ENCODE assay signal across 8 cellular contexts in genomic region chr7:101251871-101252659, GRCh38. TPM values are rescaled to one million over a fixed set of nuclear protein-coding genes. Genes with fewer than 3 reads are reported as not detected.
A peak's percentile ranks its signal among the peaks of the same experiment; 100 is the strongest.
DNase-seq lines count a peak whose midpoint lies in the region; ATAC-seq, FAIRE-seq and TF ChIP-seq lines count a peak whose summit lies in the region.

No MANE protein-coding gene starts in this region.

- peak overlapping the region; percentile 80 for H3K4me3 ChIP-seq in Caco-2 (ENCODE audit: low read depth, low read length)

- no peak for FAIRE-seq in HTR-8/SVneo (lab: Jason Lieb, UNC)

- DNase-seq in Caco-2 (peak; percentile 99 to 100), HTR-8/SVneo (ENCODE audit: insufficient read length, low spot score) (peak; percentile 89), NOMO-1 treated with DMSO at 0.1 percent for 48 hours (lab: John Stamatoyannopoulos, UW; ENCODE audit: unreplicated experiment) (peak; percentile 100), medulla oblongata (ENCODE audit: extremely low spot score) (peak; percentile 98)
- peak; percentile 100 for DNase-seq in activated CD8-positive, alpha-beta memory T cell treated with anti-CD3 and anti-CD28 coated beads, Interleukin-2, amount 10 ng/mL, durations not matched to agents 7 days and 5 days
- DNase-seq in effector memory CD8-positive, alpha-beta T cell, result peak; percentile 99
- peak; percentile 97 to 99 (median 97) for DNase-seq in stimulated activated CD4-positive, alpha-beta T cell treated with anti-CD3 and anti-CD28 coated beads, TNF-alpha, amount 100 ng/mL, for 48 hours (ENCODE audit: low read depth in 3 of 3)

- H3K9me3 ChIP-seq in Caco-2, result no peaks in the 10 kb centered on the region

- intact Hi-C loops in Caco-2 (cut with micrococcal nuclease; ENCODE audit: unreplicated experiment), result loop anchor here (1.0 to 2.0 kb wide), 4 partner anchors 8 to 51 kb away; partner anchors contain the start of genes MOGAT3 and ZNHIT1

- no peaks in the 10 kb centered on the region for H3K27me3 Mint-ChIP-seq in Caco-2 (ENCODE audit: insufficient read depth, unreplicated experiment)
- H3K27me3 Mint-ChIP-seq in activated CD8-positive, alpha-beta memory T cell treated with anti-CD3 and anti-CD28 coated beads, Interleukin-2, amount 10 ng/mL, durations not matched to agents 7 days and 5 days, result no peaks in the 10 kb centered on the region
- peaks cover 0 to 10% of the 10 kb centered on the region in 2 donors for H3K27me3 Mint-ChIP-seq in effector memory CD8-positive, alpha-beta T cell

- POLR2A ChIA-PET in Caco-2 (lab: Charles Lee), result interaction anchor here (0.5 to 1.3 kb wide), 7 partner anchors 8 to 108 kb away, joined by 3 to 6 read pairs (median 4); partner anchors contain the start of gene ZNHIT1

- H3K27ac Mint-ChIP-seq in Caco-2 (ENCODE audit: unreplicated experiment), result peak overlapping the region; percentile 92
- H3K27ac Mint-ChIP-seq in activated CD8-positive, alpha-beta memory T cell treated with anti-CD3 and anti-CD28 coated beads, Interleukin-2, amount 10 ng/mL, durations not matched to agents 7 days and 5 days, result peak overlapping the region; percentile 92
- peak overlapping the region; percentile 93 to 99 for H3K27ac Mint-ChIP-seq in effector memory CD8-positive, alpha-beta T cell

- BruUV-seq in Caco-2 (replicated peaks; lab: Mats Ljungman, UMichigan), result TSS peak; percentile 58

- peak overlapping the region; percentile 88 for H3K4me3 Mint-ChIP-seq in Caco-2 (ENCODE audit: unreplicated experiment)
- peak overlapping the region; percentile 89 for H3K4me3 Mint-ChIP-seq in activated CD8-positive, alpha-beta memory T cell treated with anti-CD3 and anti-CD28 coated beads, Interleukin-2, amount 10 ng/mL, durations not matched to agents 7 days and 5 days
- peak overlapping the region; percentile 97 to 99 for H3K4me3 Mint-ChIP-seq in effector memory CD8-positive, alpha-beta T cell

- CTCF ChIA-PET in Caco-2 (lab: Charles Lee), result interaction anchor here (0.5 to 2.2 kb wide), 6 partner anchors 8 to 108 kb away, joined by 3 to 14 read pairs (median 4); partner anchors contain the start of genes PLOD3 and ZNHIT1
- CTCF ChIA-PET in activated CD8-positive, alpha-beta memory T cell treated with anti-CD3 and anti-CD28 coated beads, Interleukin-2, amount 10 ng/mL, durations not matched to agents 7 days and 5 days (lab: Charles Lee), result interaction anchor here (0.7 to 2.8 kb wide), 9 partner anchors 8 to 363 kb away, joined by 3 to 17 read pairs (median 4); partner anchors contain the start of genes PLOD3, UFSP1 and ZNHIT1

- ATAC-seq in GM21381 (IDR thresholded peaks at IDR 0.05; ENCODE audit: unreplicated experiment), result peak; percentile 98
- peak; percentile 100 for ATAC-seq in activated CD8-positive, alpha-beta memory T cell treated with anti-CD3 and anti-CD28 coated beads, Interleukin-2, amount 10 ng/mL, durations not matched to agents 7 days and 5 days
- peak; percentile 97 for ATAC-seq in effector memory CD8-positive, alpha-beta T cell (replicated peaks)

- peaks cover 35% of the 10 kb centered on the region for H3K36me3 Mint-ChIP-seq in Caco-2 (ENCODE audit: insufficient read depth, unreplicated experiment)
- peaks cover 18% of the 10 kb centered on the region for H3K36me3 Mint-ChIP-seq in activated CD8-positive, alpha-beta memory T cell treated with anti-CD3 and anti-CD28 coated beads, Interleukin-2, amount 10 ng/mL, durations not matched to agents 7 days and 5 days
- peaks cover 32% of the 10 kb centered on the region for H3K36me3 Mint-ChIP-seq in effector memory CD8-positive, alpha-beta T cell (ENCODE audit: insufficient read depth)

- H3K4me1 Mint-ChIP-seq in Caco-2 (ENCODE audit: low read depth, unreplicated experiment), result peaks cover 6% of the 10 kb centered on the region
- H3K4me1 Mint-ChIP-seq in activated CD8-positive, alpha-beta memory T cell treated with anti-CD3 and anti-CD28 coated beads, Interleukin-2, amount 10 ng/mL, durations not matched to agents 7 days and 5 days, result peaks cover 28% of the 10 kb centered on the region
- peaks cover 18 to 21% of the 10 kb centered on the region in 2 donors for H3K4me1 Mint-ChIP-seq in effector memory CD8-positive, alpha-beta T cell (ENCODE audit: low read depth in 2 of 2)

- TF ChIP-seq CTCF in Caco-2 (IDR thresholded peaks at IDR 0.05; ENCODE audit: insufficient read depth in 1 of 2, low read depth in 1 of 2, low read length in 1 of 2, severe bottlenecking in 1 of 2, unreplicated experiment in 1 of 2), result no peak

- H3K36me3 ChIP-seq in Caco-2 (ENCODE audit: control insufficient read depth, insufficient read depth, low read length), result no peaks in the 10 kb centered on the region; the same call in 1 of the 2 replicates

- no peaks in the 10 kb centered on the region for H3K27me3 ChIP-seq in Caco-2 (replicated peaks; ENCODE audit: control insufficient read depth, insufficient read depth, low read length)

- H3K9me3 Mint-ChIP-seq in Caco-2 (ENCODE audit: unreplicated experiment), result no peaks in the 10 kb centered on the region
- no peaks in the 10 kb centered on the region for H3K9me3 Mint-ChIP-seq in activated CD8-positive, alpha-beta memory T cell treated with anti-CD3 and anti-CD28 coated beads, Interleukin-2, amount 10 ng/mL, durations not matched to agents 7 days and 5 days (ENCODE audit: low read depth)
- no peaks in the 10 kb centered on the region for H3K9me3 Mint-ChIP-seq in effector memory CD8-positive, alpha-beta T cell

- no peaks in the 10 kb centered on the region for H3K4me1 ChIP-seq in Caco-2

RNA-seq across cellular contexts. Expression of gene FIS1, which starts 7.2 kb away (rescaled TPM):
- total RNA-seq in Caco-2 (2022), result 97.9 and 99.9 TPM in 2 replicates
- total RNA-seq in activated CD8-positive, alpha-beta memory T cell treated with anti-CD3 and anti-CD28 coated beads, Interleukin-2, amount 10 ng/mL, durations not matched to agents 7 days and 5 days, result 100 to 1,000 TPM in 1 of 2 experiments, 10 to 100 TPM in 1; 86.7 to 117 TPM

RNA-seq across cellular contexts. Expression of gene CLDN15, which starts 14.5 kb away (rescaled TPM):
- total RNA-seq in Caco-2 (2022), result 9.1 and 10.0 TPM in 2 replicates
- total RNA-seq in activated CD8-positive, alpha-beta memory T cell treated with anti-CD3 and anti-CD28 coated beads, Interleukin-2, amount 10 ng/mL, durations not matched to agents 7 days and 5 days, result 10 to 100 TPM; 21.6 TPM

RNA-seq across cellular contexts. Expression of gene ZNHIT1, which starts 34.1 kb away (rescaled TPM):
- 64.0 and 66.2 TPM in 2 replicates for total RNA-seq in Caco-2 (2022)
- total RNA-seq in activated CD8-positive, alpha-beta memory T cell treated with anti-CD3 and anti-CD28 coated beads, Interleukin-2, amount 10 ng/mL, durations not matched to agents 7 days and 5 days, result 10 to 100 TPM; 56.6 to 57.1 TPM

RNA-seq across cellular contexts. Expression of gene PLOD3, which starts 34.7 kb away (rescaled TPM):
- total RNA-seq in Caco-2 (2022), result 112 and 123 TPM in 2 replicates
- total RNA-seq in activated CD8-positive, alpha-beta memory T cell treated with anti-CD3 and anti-CD28 coated beads, Interleukin-2, amount 10 ng/mL, durations not matched to agents 7 days and 5 days, result 10 to 100 TPM; 41.6 to 42.3 TPM

RNA-seq across cellular contexts. Expression of gene MOGAT3, which starts 51.2 kb away (rescaled TPM):
- 6.3 and 8.1 TPM in 2 replicates for total RNA-seq in Caco-2 (2022)
- total RNA-seq in activated CD8-positive, alpha-beta memory T cell treated with anti-CD3 and anti-CD28 coated beads, Interleukin-2, amount 10 ng/mL, durations not matched to agents 7 days and 5 days, result not detected

Comparison
In these comparisons a context has a peak if more than half of its experiments do, and no peak if none do; other contexts are left out.
1. Peak in every context shown above with its lines: DNase-seq, ATAC-seq and H3K4me3 ChIP-seq.